ENCODE assay signal across 31 cellular contexts in genomic region chr3:183790700-183791099, GRCh38. TPM values are rescaled to one million over a fixed set of nuclear protein-coding genes. Genes with fewer than 3 reads are reported as not detected.
"Had no signal": no experiment of that assay in that cellular context is flagged by ENCODE, and none has a peak within 500 bp of the region (broad histone marks: within the 10 kb centered on the region; RNA-seq: fewer than 3 reads in every experiment).

No MANE protein-coding gene starts in this region.

- H3K4me3 Mint-ChIP-seq: activated CD4-positive, alpha-beta memory T cell treated with anti-CD3 and anti-CD28 coated beads, Interleukin-2, amount 10 ng/mL, durations not matched to agents 7 days and 5 days; activated CD4-positive, alpha-beta T cell treated with anti-CD3 and anti-CD28 coated beads for 36 hours; activated CD4-positive, alpha-beta T cell treated with anti-CD3 and anti-CD28 coated beads, Interleukin-2, amount 10 ng/mL, durations not matched to agents 7 days and 5 days; activated naive CD4-positive, alpha-beta T cell treated with anti-CD3 and anti-CD28 coated beads for 36 hours; activated naive CD4-positive, alpha-beta T cell treated with anti-CD3 and anti-CD28 coated beads, Interleukin-2, amount 50 U/mL, for 24 hours; activated naive CD8-positive, alpha-beta T cell treated with anti-CD3 and anti-CD28 coated beads for 36 hours; activated naive CD8-positive, alpha-beta T cell treated with anti-CD3 and anti-CD28 coated beads, Interleukin-2, amount 50 U/mL, for 24 hours; activated T-cell treated with anti-CD3 and anti-CD28 coated beads, Interleukin-2, amount 50 U/mL, for 24 hours; activated T-cell treated with anti-CD3 and anti-CD28 coated beads, Interleukin-2, amount 50 U/mL, for 72 hours; activated T-helper 17 cell treated with anti-CD3 and anti-CD28 coated beads, Interleukin-2, amount 50 U/mL, for 72 hours; brain; endodermal cell had no signal

- H3K4me3 ChIP-seq: adrenal gland, breast epithelium, cardiac muscle cell, colonic mucosa, esophagus squamous epithelium had no signal

- H3K9me3 ChIP-seq: adrenal gland, breast epithelium, colonic mucosa, esophagus squamous epithelium had no signal

- H3K4me1 Mint-ChIP-seq: activated CD4-positive, alpha-beta T cell treated with anti-CD3 and anti-CD28 coated beads for 36 hours; activated naive CD8-positive, alpha-beta T cell treated with anti-CD3 and anti-CD28 coated beads, Interleukin-2, amount 50 U/mL, for 24 hours; brain had no signal

- H3K4me1 ChIP-seq: adrenal gland, breast epithelium, colonic mucosa, esophagus squamous epithelium had no signal

- H3K9me3 Mint-ChIP-seq: activated CD4-positive, alpha-beta memory T cell treated with anti-CD3 and anti-CD28 coated beads, Interleukin-2, amount 10 ng/mL, durations not matched to agents 7 days and 5 days; activated CD4-positive, alpha-beta T cell treated with anti-CD3 and anti-CD28 coated beads, Interleukin-2, amount 10 ng/mL, durations not matched to agents 7 days and 5 days; activated naive CD4-positive, alpha-beta T cell treated with anti-CD3 and anti-CD28 coated beads for 36 hours; activated naive CD4-positive, alpha-beta T cell treated with anti-CD3 and anti-CD28 coated beads, Interleukin-2, amount 50 U/mL, for 24 hours; activated naive CD8-positive, alpha-beta T cell treated with anti-CD3 and anti-CD28 coated beads for 36 hours; activated naive CD8-positive, alpha-beta T cell treated with anti-CD3 and anti-CD28 coated beads, Interleukin-2, amount 50 U/mL, for 24 hours; activated T-cell treated with anti-CD3 and anti-CD28 coated beads, Interleukin-2, amount 50 U/mL, for 24 hours; activated T-cell treated with anti-CD3 and anti-CD28 coated beads, Interleukin-2, amount 50 U/mL, for 72 hours; activated T-helper 17 cell treated with anti-CD3 and anti-CD28 coated beads, Interleukin-2, amount 50 U/mL, for 72 hours; brain had no signal

- H3K36me3 ChIP-seq: breast epithelium, colonic mucosa had no signal

- H3K27me3 ChIP-seq: adrenal gland, breast epithelium, cardiac muscle cell, colonic mucosa, esophagus squamous epithelium had no signal

- H3K27ac ChIP-seq: adrenal gland, breast epithelium, cardiac muscle cell, colonic mucosa, epithelial cell of prostate, esophagus squamous epithelium had no signal

- DNase-seq: activated CD4-positive, alpha-beta memory T cell treated with anti-CD3 and anti-CD28 coated beads, Interleukin-2, amount 10 ng/mL, durations not matched to agents 7 days and 5 days; activated CD4-positive, alpha-beta T cell treated with anti-CD3 and anti-CD28 coated beads for 36 hours; activated CD4-positive, alpha-beta T cell treated with anti-CD3 and anti-CD28 coated beads, Interleukin-2, amount 10 ng/mL, durations not matched to agents 7 days and 5 days; activated CD4-positive, alpha-beta T cell treated with anti-CD3 and anti-CD28 coated beads, Interleukin-2, amount 50 U/mL, for 4 hours; activated CD4-positive, CD25-positive, alpha-beta regulatory T cell; activated CD4-positive, CD25-positive, alpha-beta regulatory T cell treated with anti-CD3 and anti-CD28 coated beads, Interleukin-2, amount 50 U/mL, for 72 hours; activated CD8-positive, alpha-beta memory T cell treated with anti-CD3 and anti-CD28 coated beads, Interleukin-2, amount 50 U/mL, for 48 hours; activated effector memory CD4-positive, alpha-beta T cell treated with Interleukin-2 at 50 U/mL for 16 hours; activated naive CD4-positive, alpha-beta T cell treated with anti-CD3 and anti-CD28 coated beads for 36 hours; activated naive CD8-positive, alpha-beta T cell treated with anti-CD3 and anti-CD28 coated beads for 36 hours; activated naive CD8-positive, alpha-beta T cell treated with anti-CD3 and anti-CD28 coated beads, Interleukin-2, amount 50 U/mL, for 24 hours; activated T-cell treated with anti-CD3 and anti-CD28 coated beads for 4 hours; activated T-cell treated with anti-CD3 and anti-CD28 coated beads, Interleukin-2, amount 50 U/mL, for 24 hours; activated T-cell treated with anti-CD3 and anti-CD28 coated beads, Interleukin-2, amount 50 U/mL, for 72 hours; adrenal gland; amygdala; aorta; central memory CD4-positive, alpha-beta T cell; cerebellar nuclear complex; colonic mucosa; effector memory CD4-positive, alpha-beta T cell; endodermal cell; esophagus squamous epithelium; T-helper 2 cell had no signal

- H3K27ac Mint-ChIP-seq: activated CD4-positive, alpha-beta memory T cell treated with anti-CD3 and anti-CD28 coated beads, Interleukin-2, amount 10 ng/mL, durations not matched to agents 7 days and 5 days; activated CD4-positive, alpha-beta T cell treated with anti-CD3 and anti-CD28 coated beads for 36 hours; activated CD4-positive, alpha-beta T cell treated with anti-CD3 and anti-CD28 coated beads, Interleukin-2, amount 10 ng/mL, durations not matched to agents 7 days and 5 days; activated naive CD4-positive, alpha-beta T cell treated with anti-CD3 and anti-CD28 coated beads for 36 hours; activated naive CD4-positive, alpha-beta T cell treated with anti-CD3 and anti-CD28 coated beads, Interleukin-2, amount 50 U/mL, for 24 hours; activated naive CD8-positive, alpha-beta T cell treated with anti-CD3 and anti-CD28 coated beads for 36 hours; activated naive CD8-positive, alpha-beta T cell treated with anti-CD3 and anti-CD28 coated beads, Interleukin-2, amount 50 U/mL, for 24 hours; activated T-cell treated with anti-CD3 and anti-CD28 coated beads, Interleukin-2, amount 50 U/mL, for 24 hours; activated T-cell treated with anti-CD3 and anti-CD28 coated beads, Interleukin-2, amount 50 U/mL, for 72 hours; activated T-helper 17 cell treated with anti-CD3 and anti-CD28 coated beads, Interleukin-2, amount 50 U/mL, for 72 hours; endodermal cell had no signal

- H3K27me3 Mint-ChIP-seq: activated CD4-positive, alpha-beta memory T cell treated with anti-CD3 and anti-CD28 coated beads, Interleukin-2, amount 10 ng/mL, durations not matched to agents 7 days and 5 days; activated CD4-positive, alpha-beta T cell treated with anti-CD3 and anti-CD28 coated beads for 36 hours; activated CD4-positive, alpha-beta T cell treated with anti-CD3 and anti-CD28 coated beads, Interleukin-2, amount 10 ng/mL, durations not matched to agents 7 days and 5 days; activated naive CD4-positive, alpha-beta T cell treated with anti-CD3 and anti-CD28 coated beads, Interleukin-2, amount 50 U/mL, for 24 hours; activated naive CD8-positive, alpha-beta T cell treated with anti-CD3 and anti-CD28 coated beads for 36 hours; activated naive CD8-positive, alpha-beta T cell treated with anti-CD3 and anti-CD28 coated beads, Interleukin-2, amount 50 U/mL, for 24 hours; activated T-cell treated with anti-CD3 and anti-CD28 coated beads, Interleukin-2, amount 50 U/mL, for 24 hours; activated T-helper 17 cell treated with anti-CD3 and anti-CD28 coated beads, Interleukin-2, amount 50 U/mL, for 72 hours; brain had no signal

- FAIRE-seq: frontal cortex had no signal

RNA-seq across cellular contexts. Expression of gene MAP6D1, which starts 34.7 kb away (rescaled TPM):
- polyA plus RNA-seq: aorta had no signal
